In the genomic region with DNA sequence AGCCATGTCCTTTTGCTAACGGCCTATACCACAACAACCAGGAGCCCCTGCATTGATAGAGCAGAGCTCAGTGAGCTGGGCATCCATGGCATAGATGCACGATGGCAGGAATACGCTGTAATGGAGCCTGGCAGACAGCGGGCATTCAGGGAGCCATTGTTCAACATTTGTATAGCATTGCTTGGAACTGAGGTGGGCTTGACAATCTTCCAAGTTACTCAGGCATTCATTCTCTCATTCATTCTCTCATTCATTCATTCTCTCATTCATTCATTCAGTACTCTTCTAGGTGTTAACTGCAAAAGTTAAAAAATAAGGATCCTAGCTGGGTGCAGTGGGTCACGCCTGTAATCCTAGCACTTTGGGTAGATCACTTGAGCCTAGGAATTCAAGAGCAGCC, we compare ENCODE assay signal across 23 cellular contexts.
"Had no signal": no experiment of that assay in that cellular context is flagged by ENCODE, and none has a peak within 500 bp of the region (broad histone marks: within the 10 kb centered on the region; RNA-seq: fewer than 3 reads in every experiment).

No MANE protein-coding gene starts in this region.

- H3K27ac ChIP-seq: colonic mucosa, epithelial cell of prostate, left lung, lower lobe of right lung, neutrophil, pancreas, suprapubic skin had no signal

- H3K4me1 ChIP-seq: colonic mucosa, left lung had no signal

- DNase-seq: colonic mucosa; effector CD8-positive, alpha-beta T cell; endodermal cell; foreskin fibroblast; gastrocnemius medialis; kidney; left lung; lower lobe of right lung; natural killer cell; pancreas; retina; right lobe of liver; small intestine; stimulated activated CD4-positive, alpha-beta T cell treated with anti-CD3 and anti-CD28 coated beads, Interleukin-15, amount 100 ng/mL, for 24 hours; stimulated activated CD4-positive, alpha-beta T cell treated with anti-CD3 and anti-CD28 coated beads, Interleukin-2, amount 100 ng/mL, for 48 hours; stimulated activated naive B cell treated with anti-CD40 and anti-IgM and Interleukin-4, amounts not matched to agents 10 μg/mL and 1 μg/mL and 100 μg/mL, for 72 hours; trophoblast cell had no signal

- H3K27me3 ChIP-seq: colonic mucosa, gastrocnemius medialis, hepatocyte, left lung, neutrophil, pancreas, right lobe of liver, suprapubic skin, vagina had no signal

- H3K36me3 ChIP-seq: colonic mucosa, left lung, lower lobe of right lung, neutrophil, suprapubic skin, vagina had no signal

- H2AFZ ChIP-seq: hepatocyte had no signal

- ATAC-seq: esophagus mucosa, gastrocnemius medialis, left lung, lower lobe of right lung, natural killer cell, pancreas, right lobe of liver had no signal

- H3K4me3 ChIP-seq: colonic mucosa, gastrocnemius medialis, hepatocyte, left lung, lower lobe of right lung, pancreas, right lobe of liver, suprapubic skin, vagina had no signal

- H3K9me3 ChIP-seq: colonic mucosa, gastrocnemius medialis, left lung, lower lobe of right lung, neutrophil, pancreas, right lobe of liver, suprapubic skin, vagina had no signal
